ENCODE assay signal across 12 cellular contexts in the genomic region with DNA sequence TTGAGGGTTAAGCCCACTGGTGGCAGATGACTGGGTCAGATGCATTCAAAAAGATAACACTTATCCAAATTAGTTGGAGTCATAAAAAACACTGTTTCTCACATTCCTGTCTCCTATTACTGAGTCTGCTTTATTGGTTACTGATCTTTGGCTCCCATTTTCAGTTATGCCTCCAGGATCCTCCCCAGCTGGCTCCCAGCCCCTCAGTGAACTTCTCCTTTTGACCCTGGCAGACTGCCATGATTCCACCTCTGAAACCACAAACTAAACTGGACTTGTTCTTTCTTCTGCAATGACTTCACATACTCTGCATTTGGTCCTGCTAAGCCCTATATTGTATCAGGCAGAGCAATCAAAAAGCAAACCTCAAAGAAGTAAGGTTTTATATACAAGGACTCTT.
A peak's percentile ranks its signal among the peaks of the same experiment; 100 is the strongest.
DNase-seq lines count a peak whose midpoint lies in the region; ATAC-seq and TF ChIP-seq lines count a peak whose summit lies in the region.
"Had no signal": no experiment of that assay in that cellular context is flagged by ENCODE, and none has a peak within 500 bp of the region (broad histone marks: within the 10 kb centered on the region; RNA-seq: fewer than 3 reads in every experiment).

No MANE protein-coding gene starts in this region.

- H3K27me3 ChIP-seq in prostate gland (replicated peaks; ENCODE audit: insufficient read depth), result no peaks in the 10 kb centered on the region
- H3K27me3 ChIP-seq: breast epithelium had no signal

- intact Hi-C loops in prostate gland (cut with DNase I), result loop anchor here (10.0 kb wide), 1 partner anchor 194 kb away; no protein-coding TSS in a partner anchor

- TF ChIP-seq CTCF in fibroblast of mammary gland (conservative IDR thresholded peaks at IDR 0.05; ENCODE audit: control insufficient read depth, insufficient read depth, low read depth, low read length), result no peak
- no peak for TF ChIP-seq CTCF in prostate gland (IDR thresholded peaks at IDR 0.05)

- H3K4me3 ChIP-seq in fibroblast of mammary gland (ENCODE audit: control insufficient read depth, low read depth, low read length) (no peak overlapping the region), prostate gland (no peak overlapping the region)
- H3K4me3 ChIP-seq: breast epithelium had no signal

- H3K4me1 ChIP-seq in prostate gland (replicated peaks), result no peaks in the 10 kb centered on the region
- H3K4me1 ChIP-seq: breast epithelium had no signal

- H3K36me3 ChIP-seq in prostate gland, result no peaks in the 10 kb centered on the region
- H3K36me3 ChIP-seq: breast epithelium had no signal

- ATAC-seq in HG03520 (IDR thresholded peaks at IDR 0.05; ENCODE audit: unreplicated experiment) (no peak), GM21367 (IDR thresholded peaks at IDR 0.05; ENCODE audit: unreplicated experiment) (no peak), HG02759 (IDR thresholded peaks at IDR 0.05; ENCODE audit: unreplicated experiment) (no peak)

- in situ Hi-C loops in G401 (cut with HindIII; ENCODE audit: low sequenced_read_pairs), result no loop called here

- no peak for TF ChIP-seq POLR2A in prostate gland (IDR thresholded peaks at IDR 0.05)

- DNase-seq in G401 (ENCODE audit: low spot score) (peak; percentile 55), NCI-H69 (lab: John Stamatoyannopoulos, UW) (peak; percentile 95), fibroblast of mammary gland (ENCODE audit: low read depth) (peak; percentile 79), prostate gland (ENCODE audit: low spot score) (peak; percentile 45), occipital lobe (lab: John Stamatoyannopoulos, UW) (no peak)
- DNase-seq: activated CD4-positive, alpha-beta T cell treated with anti-CD3 and anti-CD28 coated beads for 48 hours; DMS153; NCI-H187 had no signal

- no peaks in the 10 kb centered on the region for H3K9me3 ChIP-seq in prostate gland
- H3K9me3 ChIP-seq: breast epithelium had no signal

- H3K27ac ChIP-seq in prostate gland, result no peak overlapping the region
- H3K27ac ChIP-seq: breast epithelium had no signal
